In genomic region chr20:34703573-34704176, GRCh38 we compare ENCODE assay signal across 8 cellular contexts. TPM values are rescaled to one million over a fixed set of nuclear protein-coding genes. Genes with fewer than 3 reads are reported as not detected.
A peak's percentile ranks its signal among the peaks of the same experiment; 100 is the strongest.
DNase-seq lines count a peak whose midpoint lies in the region; ATAC-seq, FAIRE-seq and TF ChIP-seq lines count a peak whose summit lies in the region.

No MANE protein-coding gene starts in this region.

- no peak for FAIRE-seq in GM19239 (lab: Jason Lieb, UNC)

- intact Hi-C loops in CD4-positive, alpha-beta T cell (cut with DNase I, micrococcal nuclease), result loop anchor here (1.0 to 10.0 kb wide), 3 partner anchors 26 to 589 kb away; partner anchors contain the start of genes PIGU (in 2 of the 2), EIF2S2 (in 1 of the 2) and MAP1LC3A (in 1 of the 2)
- intact Hi-C loops in activated CD8-positive, alpha-beta T cell treated with anti-CD3 and anti-CD28 coated beads for 36 hours (cut with micrococcal nuclease), result no loop called here

- H3K36me3 ChIP-seq in neuron (ENCODE audit: insufficient read depth, low read length), result no peaks in the 10 kb centered on the region

- peak overlapping the region; percentile 74 for H2AFZ ChIP-seq in neuron (ENCODE audit: low read depth, low read length)

- H3K4me1 ChIP-seq in neuron (ENCODE audit: insufficient read depth, low read length), result peaks cover 11% of the 10 kb centered on the region

- H3K27ac Mint-ChIP-seq in CD4-positive, alpha-beta T cell, result peak overlapping the region; percentile 94
- peak overlapping the region; percentile 77 for H3K27ac Mint-ChIP-seq in activated CD8-positive, alpha-beta T cell treated with anti-CD3 and anti-CD28 coated beads for 36 hours

- peak overlapping the region; percentile 95 for H3K4me3 Mint-ChIP-seq in CD4-positive, alpha-beta T cell
- H3K4me3 Mint-ChIP-seq in activated CD8-positive, alpha-beta T cell treated with anti-CD3 and anti-CD28 coated beads for 36 hours, result peak overlapping the region; percentile 81

- H3K36me3 Mint-ChIP-seq in CD4-positive, alpha-beta T cell (ENCODE audit: low read depth), result peaks cover 14% of the 10 kb centered on the region
- no peaks in the 10 kb centered on the region for H3K36me3 Mint-ChIP-seq in activated CD8-positive, alpha-beta T cell treated with anti-CD3 and anti-CD28 coated beads for 36 hours (ENCODE audit: low read depth)

- H3K27me3 Mint-ChIP-seq in CD4-positive, alpha-beta T cell, result peaks cover 13% of the 10 kb centered on the region
- peaks cover 7% of the 10 kb centered on the region for H3K27me3 Mint-ChIP-seq in activated CD8-positive, alpha-beta T cell treated with anti-CD3 and anti-CD28 coated beads for 36 hours

- no peaks in the 10 kb centered on the region for H3K9me3 Mint-ChIP-seq in CD4-positive, alpha-beta T cell
- H3K9me3 Mint-ChIP-seq in activated CD8-positive, alpha-beta T cell treated with anti-CD3 and anti-CD28 coated beads for 36 hours, result no peaks in the 10 kb centered on the region

- H3K4me3 ChIP-seq in fibroblast of mammary gland (ENCODE audit: control insufficient read depth, low read depth, low read length) (peak overlapping the region; percentile 81), neuron (ENCODE audit: low read length) (peak overlapping the region; percentile 59)

- TF ChIP-seq CTCF in CD4-positive, alpha-beta T cell (IDR thresholded peaks at IDR 0.05), result no peak
- TF ChIP-seq CTCF in activated CD8-positive, alpha-beta T cell treated with anti-CD3 and anti-CD28 coated beads for 36 hours (IDR thresholded peaks at IDR 0.05), result no peak
- TF ChIP-seq CTCF in fibroblast of mammary gland (conservative IDR thresholded peaks at IDR 0.05; ENCODE audit: control insufficient read depth, insufficient read depth, low read depth, low read length), result no peak

- H3K27ac ChIP-seq in CD4-positive, alpha-beta T cell (ENCODE audit: low read depth, low read length), result peak overlapping the region; percentile 69

- H3K4me1 Mint-ChIP-seq in CD4-positive, alpha-beta T cell (ENCODE audit: low read depth), result peaks cover 35% of the 10 kb centered on the region
- peaks cover 16% of the 10 kb centered on the region for H3K4me1 Mint-ChIP-seq in activated CD8-positive, alpha-beta T cell treated with anti-CD3 and anti-CD28 coated beads for 36 hours (ENCODE audit: low read depth)

- H3K9me3 ChIP-seq in CD4-positive, alpha-beta T cell (ENCODE audit: control insufficient read depth, low read length), result no peaks in the 10 kb centered on the region
- H3K9me3 ChIP-seq in neuron (ENCODE audit: low read length), result no peaks in the 10 kb centered on the region

- POLR2A ChIA-PET in CD4-positive, alpha-beta T cell (lab: Charles Lee), result interaction anchor here (0.7 to 2.5 kb wide), 7 partner anchors 21 to 1251 kb away, joined by 3 to 24 read pairs (median 4); partner anchors contain the start of genes DYNLRB1, ERGIC3, PIGU and SCAND1
- POLR2A ChIA-PET in activated CD8-positive, alpha-beta T cell treated with anti-CD3 and anti-CD28 coated beads for 36 hours (lab: Charles Lee), result interaction anchor here (0.6 to 2.1 kb wide), 6 partner anchors 26 to 188 kb away, joined by 3 to 6 read pairs (median 3); partner anchors contain the start of genes DYNLRB1 and PIGU

- DNase-seq in CD4-positive, alpha-beta T cell, result peak in 3 of 10 experiments; percentile 6 to 37 (median 20)
- DNase-seq in HK-2 (ENCODE audit: unreplicated experiment), result peak; percentile 39
- peak; percentile 14 for DNase-seq in activated CD8-positive, alpha-beta T cell treated with anti-CD3 and anti-CD28 coated beads for 36 hours
- DNase-seq in fibroblast of mammary gland (ENCODE audit: low read depth), result peak; percentile 19
- DNase-seq in activated CD4-positive, CD25-positive, alpha-beta regulatory T cell (lab: John Stamatoyannopoulos, UW), result no peak
- no peak for DNase-seq in GM19239 (ENCODE audit: insufficient read length, low spot score)

- H3K27me3 ChIP-seq in CD4-positive, alpha-beta T cell (ENCODE audit: control insufficient read depth, insufficient read depth, low read length), result no peaks in the 10 kb centered on the region
- no peaks in the 10 kb centered on the region for H3K27me3 ChIP-seq in neuron (ENCODE audit: insufficient read depth, low read length)

- CTCF ChIA-PET in CD4-positive, alpha-beta T cell (lab: Charles Lee), result interaction anchor here (1.0 to 2.0 kb wide), 4 partner anchors 10 to 166 kb away, joined by 3 to 7 read pairs (median 4); partner anchors contain the start of gene PIGU
- CTCF ChIA-PET in activated CD8-positive, alpha-beta T cell treated with anti-CD3 and anti-CD28 coated beads for 36 hours (lab: Charles Lee), result interaction anchor here (0.8 to 2.7 kb wide), 5 partner anchors 66 to 390 kb away, joined by 3 to 8 read pairs (median 3); partner anchors contain the start of gene MAP1LC3A

- peak; percentile 7 for ATAC-seq in CD4-positive, alpha-beta T cell (ENCODE audit: poor library complexity)
- ATAC-seq in activated CD8-positive, alpha-beta T cell treated with anti-CD3 and anti-CD28 coated beads for 36 hours, result no peak
- no peak for ATAC-seq in activated CD4-positive, CD25-positive, alpha-beta regulatory T cell treated with anti-CD3 and anti-CD28 coated beads, Interleukin-2, amount 50 U/mL, for 24 hours

RNA-seq across cellular contexts. Expression of gene TP53INP2, which starts 0.5 kb away (rescaled TPM):
- 10 to 100 TPM; 65.8 to 72.7 TPM for total RNA-seq in CD4-positive, alpha-beta T cell
- 1 to 10 TPM; 4.0 to 4.6 TPM for total RNA-seq in activated CD8-positive, alpha-beta T cell treated with anti-CD3 and anti-CD28 coated beads for 36 hours

RNA-seq across cellular contexts. Expression of gene PIGU, which starts 26.8 kb away (rescaled TPM):
- 1 to 10 TPM; 4.6 to 5.5 TPM for total RNA-seq in CD4-positive, alpha-beta T cell
- total RNA-seq in activated CD8-positive, alpha-beta T cell treated with anti-CD3 and anti-CD28 coated beads for 36 hours, result 10 to 100 TPM; 19.4 to 20.9 TPM

Comparison
In these comparisons a context has a peak if more than half of its experiments do, and no peak if none do; other contexts are left out.
1. DNase-seq: peak in HK-2 (single experiment), activated CD8-positive, alpha-beta T cell treated with anti-CD3 and anti-CD28 coated beads for 36 hours (single experiment) and fibroblast of mammary gland (single experiment); none in activated CD4-positive, CD25-positive, alpha-beta regulatory T cell (0 of 4) and GM19239 (single experiment).
2. RNA of gene TP53INP2, which starts 0.5 kb away (total RNA-seq): 65.8 to 72.7 TPM in CD4-positive, alpha-beta T cell; 4.0 to 4.6 TPM in activated CD8-positive, alpha-beta T cell treated with anti-CD3 and anti-CD28 coated beads for 36 hours; every median in the first group is over 10 times any median in the second.